In genomic region chr15:44286814-44287555, GRCh38 we compare ENCODE assay signal across 8 cellular contexts. TPM values are rescaled to one million over a fixed set of nuclear protein-coding genes. Genes with fewer than 3 reads are reported as not detected.
A peak's percentile ranks its signal among the peaks of the same experiment; 100 is the strongest.
DNase-seq lines count a peak whose midpoint lies in the region; ATAC-seq, FAIRE-seq and TF ChIP-seq lines count a peak whose summit lies in the region.

No MANE protein-coding gene starts in this region.

- no peaks in the 10 kb centered on the region for H4K20me1 ChIP-seq in HCT116 (ENCODE audit: insufficient read depth)
- H4K20me1 ChIP-seq in GM12878 (ENCODE audit: control insufficient read depth, insufficient read depth) = no peaks in the 10 kb centered on the region

- peak overlapping the region; percentile 96 for H3K27ac ChIP-seq in ACC112 (ENCODE audit: low read depth, low read length)
- H3K27ac ChIP-seq in HCT116 (ENCODE audit: low read depth, low read length) = peak overlapping the region; percentile 73; the same call in 1 of the 2 replicates
- H3K27ac ChIP-seq in GM12878 (ENCODE audit: control insufficient read depth, insufficient read depth) = peak overlapping the region; percentile 97; the same call in 1 of the 2 replicates
- peak overlapping the region; percentile 97 for H3K27ac ChIP-seq in mesodermal cell (ENCODE audit: low read depth, low read length, severe bottlenecking)

- H3K4me3 ChIP-seq in ACC112 (ENCODE audit: low read depth, low read length) = peak overlapping the region; percentile 88
- peak overlapping the region; percentile 59 to 87 for H3K4me3 ChIP-seq in HCT116 (replicated peaks in 1 of 2; ENCODE audit: low read depth in 1 of 2, low read length in 2 of 2)
- peak overlapping the region; percentile 96 for H3K4me3 ChIP-seq in GM12878
- peak overlapping the region; percentile 77 for H3K4me3 ChIP-seq in mesodermal cell (ENCODE audit: extremely low read depth, insufficient read depth, low read length, poor library complexity, severe bottlenecking)

- H3K27me3 ChIP-seq in ACC112 (ENCODE audit: insufficient read depth, low read length) = no peaks in the 10 kb centered on the region
- H3K27me3 ChIP-seq in HCT116 (ENCODE audit: insufficient read depth, low read length) = no peaks in the 10 kb centered on the region
- H3K27me3 ChIP-seq in GM12878 (replicated peaks in 1 of 2; ENCODE audit: control insufficient read depth in 2 of 2, insufficient read depth in 2 of 2, low read length in 1 of 2) = no peaks in the 10 kb centered on the region

- peak overlapping the region; percentile 86 for H3K4me2 ChIP-seq in HCT116 (ENCODE audit: low read length)
- peak overlapping the region; percentile 86 for H3K4me2 ChIP-seq in GM12878 (ENCODE audit: control insufficient read depth, insufficient read depth)

- TF ChIP-seq RAD21 in HCT116 (IDR thresholded peaks at IDR 0.05; ENCODE audit: low read depth) = no peak
- no peak for TF ChIP-seq RAD21 in GM12878 (IDR thresholded peaks at IDR 0.05; ENCODE audit: insufficient read depth, low read depth, low read length)

- SMC1A ChIA-PET in GM12878 (lab: Charles Lee; ENCODE audit: uncharacterized antibody, unreplicated experiment) = interaction anchor here (0.6 to 6.1 kb wide), 10 partner anchors 10 to 141 kb away, joined by 3 to 69 read pairs (median 8); no protein-coding TSS in a partner anchor

- peaks cover 17% of the 10 kb centered on the region for H3K4me1 ChIP-seq in ACC112 (ENCODE audit: control insufficient read depth, insufficient read depth, low read length, unreplicated experiment)
- peaks cover 5 to 20% of the 10 kb centered on the region in 2 experiments; a peak in 3 of 4 replicates for H3K4me1 ChIP-seq in HCT116 (ENCODE audit: control insufficient read depth in 1 of 2, insufficient read depth in 2 of 2, low read length in 2 of 2)
- peaks cover 3% of the 10 kb centered on the region; the same call in 1 of the 2 replicates for H3K4me1 ChIP-seq in GM12878 (ENCODE audit: control insufficient read depth, insufficient read depth, low read length)
- H3K4me1 ChIP-seq in mesodermal cell (ENCODE audit: control insufficient read depth, insufficient read depth, low read length, poor library complexity, severe bottlenecking) = peaks cover 2% of the 10 kb centered on the region

- RAD21 ChIA-PET in HCT116 (lab: Charles Lee; ENCODE audit: low non-redundant PET in 1 of 2, low total read pairs in 2 of 2, uncharacterized antibody in 2 of 2, unreplicated experiment in 2 of 2) = no interaction called here
- RAD21 ChIA-PET in GM12878 (lab: Charles Lee; ENCODE audit: unreplicated experiment) = interaction anchor here (0.9 to 5.0 kb wide), 9 partner anchors 9 to 140 kb away, joined by 3 to 60 read pairs (median 4); partner anchors contain the start of gene CTDSPL2

- TF ChIP-seq POLR2A in HCT116 (IDR thresholded peaks at IDR 0.05; ENCODE audit: borderline replicate concordance, extremely low read depth, insufficient read depth, insufficient read length) (no peak), GM12878 (IDR thresholded peaks at IDR 0.05; ENCODE audit: low read depth, low read length) (no peak)

- in situ Hi-C loops in GM12878 (cut with MboI) = no loop called here

- peak in 1 of 3 experiments; percentile 37; a peak in 2 of 6 replicates for TF ChIP-seq CTCF in HCT116 (IDR thresholded peaks at IDR 0.05 in 2 of 3, conservative IDR thresholded peaks at IDR 0.05 in 1 of 3; ENCODE audit: borderline replicate concordance in 1 of 3, insufficient read depth in 1 of 3, low read depth in 2 of 3, low read length in 2 of 3)
- no peak for TF ChIP-seq CTCF in GM12878 (IDR thresholded peaks at IDR 0.05 in 2 of 3, conservative IDR thresholded peaks at IDR 0.05 in 1 of 3; ENCODE audit: control insufficient read depth in 2 of 3, extremely low read depth in 1 of 3, insufficient read depth in 1 of 3, low read depth in 3 of 3, low read length in 3 of 3)

- POLR2A ChIA-PET in HCT116 (lab: Charles Lee) (interaction anchor here (1.0 kb wide), 1 partner anchor 9 kb away, joined by 3 read pairs; no protein-coding TSS in a partner anchor), GM12878 (lab: Charles Lee) (interaction anchor here (0.9 to 5.6 kb wide), 6 partner anchors 12 to 140 kb away, joined by 4 to 52 read pairs (median 6); no protein-coding TSS in a partner anchor)

- 78% methylated on average over 15 of the region's 15 CpGs for WGBS in GM12878 (ENCODE audit: insufficient coverage, insufficient replicate concordance, low lambda C conversion rate, missing lambda C conversion rate)
- 94 to 99% methylated on average over 11 to 13 of the region's 15 CpGs for WGBS in mesodermal cell (ENCODE audit: insufficient coverage in 2 of 2), 2 experiments

- H2AFZ ChIP-seq in ACC112 (ENCODE audit: low read length, unreplicated experiment) (peak overlapping the region; percentile 80), HCT116 (ENCODE audit: low read depth, low read length, poor library complexity, severe bottlenecking) (no peak overlapping the region), GM12878 (ENCODE audit: control insufficient read depth, low read depth, low read length) (no peak overlapping the region; the same call in 1 of the 2 replicates)

- intact Hi-C loops in HCT116 (cut with micrococcal nuclease) (no loop called here), GM12878 (cut with micrococcal nuclease; ENCODE audit: unreplicated experiment) (loop anchor here (5.0 kb wide), 1 partner anchor 140 kb away; the partner anchor contains the start of gene CTDSPL2)

- CTCF ChIA-PET in HCT116 (lab: Charles Lee) (interaction anchor here (1.2 to 1.5 kb wide), 5 partner anchors 9 to 214 kb away, joined by 3 to 6 read pairs (median 4); no protein-coding TSS in a partner anchor), GM12878 (lab: Yijun Ruan, JAX) (interaction anchor here (0.8 to 5.7 kb wide), 7 partner anchors 9 to 220 kb away, joined by 3 to 68 read pairs (median 6); no protein-coding TSS in a partner anchor)

- no peaks in the 10 kb centered on the region for H3K9me2 ChIP-seq in HCT116 (ENCODE audit: insufficient read depth)

- H3K9ac ChIP-seq in HCT116 (ENCODE audit: low read length) (peak overlapping the region; percentile 71), GM12878 (ENCODE audit: control insufficient read depth, insufficient read depth, low read length) (peak overlapping the region; percentile 95; the same call in 1 of the 2 replicates)

- TF ChIP-seq EP300 in GM12878 (IDR thresholded peaks at IDR 0.05; ENCODE audit: borderline replicate concordance in 1 of 2, control insufficient read depth in 1 of 2, low read depth in 2 of 2, low read length in 2 of 2) = no peak

- no peaks in the 10 kb centered on the region for H3K36me3 ChIP-seq in ACC112 (ENCODE audit: insufficient read depth, low read length)
- no peaks in the 10 kb centered on the region; a peak in 1 of 4 replicates for H3K36me3 ChIP-seq in HCT116 (ENCODE audit: control insufficient read depth in 1 of 2, insufficient read depth in 2 of 2, low read length in 2 of 2)
- H3K36me3 ChIP-seq in GM12878 (ENCODE audit: control insufficient read depth in 2 of 2, insufficient read depth in 2 of 2, low read length in 1 of 2) = no peaks in the 10 kb centered on the region
- H3K36me3 ChIP-seq in mesodermal cell (ENCODE audit: control insufficient read depth, insufficient read depth, low read length) = no peaks in the 10 kb centered on the region

- FAIRE-seq in GM12878 (lab: Jason Lieb, UNC) = no peak

- BruUV-seq in HCT116 (replicated peaks; lab: Mats Ljungman, UMichigan) = no TSS peak
- no TSS peak for BruUV-seq in GM12878 (replicated peaks; lab: Mats Ljungman, UMichigan)

- H3K9me3 ChIP-seq in HCT116 (ENCODE audit: control insufficient read depth in 1 of 2, insufficient read depth in 1 of 2, low read depth in 1 of 2, low read length in 2 of 2) (no peaks in the 10 kb centered on the region), GM12878 (replicated peaks; ENCODE audit: control insufficient read depth, insufficient read depth, low read length) (no peaks in the 10 kb centered on the region), mesodermal cell (ENCODE audit: control insufficient read depth, low read length) (no peaks in the 10 kb centered on the region)

- H3K79me2 ChIP-seq in ACC112 (ENCODE audit: control insufficient read depth, insufficient read depth, low read length, unreplicated experiment) (peaks cover 30% of the 10 kb centered on the region), HCT116 (ENCODE audit: insufficient read depth, low read length) (peaks cover 30% of the 10 kb centered on the region), GM12878 (ENCODE audit: control insufficient read depth, insufficient read depth, low read length) (peaks cover 41% of the 10 kb centered on the region)

- DNase-seq in HCT116 (ENCODE audit: low read depth, low spot score) (no peak), GM12878 (ENCODE audit: low read depth, low spot score) (no peak), SHP77 treated with DMSO at 0.1 percent for 48 hours (lab: John Stamatoyannopoulos, UW) (no peak), SK-N-DZ (ENCODE audit: low spot score) (no peak)
- no peak for DNase-seq in stimulated activated CD8-positive, alpha-beta memory T cell treated with anti-CD3 and anti-CD28 coated beads, Interleukin-4, amount 100 ng/mL, for 48 hours

- ATAC-seq in HCT116 (no peak), GM12878 (no peak), GM18502 (IDR thresholded peaks at IDR 0.05; ENCODE audit: poor library complexity, unreplicated experiment) (no peak)

TF ChIP-seq in HCT116, 20 proteins besides CTCF, POLR2A, EP300 and RAD21 (continues in another document):
- TF ChIP-seq EZH2 (IDR thresholded peaks at IDR 0.05) = no peak

RNA-seq across cellular contexts. Expression of gene GOLM2, which starts 1.5 kb away (rescaled TPM):
- total RNA-seq in HCT116 (2021; ENCODE audit: unreplicated experiment) (77.8 TPM), GM12878 (2014; rRNA removed) (47.4 and 49.6 TPM in 2 replicates), GM12878 (2014; rRNA removed; fragmentation: Illumina TruSeq; extraction: Trizol) (58.9 and 59.2 TPM in 2 replicates), GM12878 (2021) (45.2 and 48.4 TPM in 2 replicates)
- 22.7 and 27.6 TPM in 2 replicates for polyA plus RNA-seq in HCT116 (2012)
- total RNA-seq in GM12878 (2013; cell fraction: nucleolus; rRNA removed) = 58.5 and 73.6 TPM in 2 replicates
- 12.2 TPM for polyA plus RNA-seq in GM12878 (2011; ENCODE audit: low read depth)
- polyA plus RNA-seq in GM12878 (2011; rRNA removed) (23.5 and 35.6 TPM in 2 replicates), GM12878 (2014; fragmentation: Illumina TruSeq; extraction: Trizol) (39.0 and 49.7 TPM in 2 replicates), GM12878 (2014; fragmentation: Nextera tagmentation; extraction: Ambion mirVana) (10 to 100 TPM; 10.9 to 15.1 TPM), GM12878 (2014; rRNA removed) (25.5 and 28.0 TPM in 2 replicates), GM12878 (2016; fragmentation: Nextera tagmentation; extraction: Ambion mirVana) (10 to 100 TPM; 46.1 to 47.1 TPM)
- 11.0 and 12.7 TPM in 2 replicates for polyA plus RNA-seq in GM12878 (2011; cell fraction: cytosol; rRNA removed)
- 7.1 and 10.0 TPM in 2 replicates for polyA plus RNA-seq in GM12878 (2011; cell fraction: nucleus; rRNA removed)
- polyA plus RNA-seq in GM12878 (2012) = 19.5 and 20.7 TPM in 2 replicates
- polyA minus RNA-seq in GM12878 (2011; rRNA and poly(A)+ RNA removed) = 18.8 and 22.5 TPM in 2 replicates
- 13.9 and 15.1 TPM in 2 replicates for polyA minus RNA-seq in GM12878 (2011; cell fraction: cytosol; rRNA and poly(A)+ RNA removed)
- polyA minus RNA-seq in GM12878 (2011; cell fraction: nucleus; rRNA and poly(A)+ RNA removed) = 10.9 and 22.2 TPM in 2 replicates
- polyA plus RNA-seq in mesodermal cell (2013, experiment 1 of 2) = 38.4 TPM
- 43.6 TPM for polyA plus RNA-seq in mesodermal cell (2013, experiment 2 of 2)
- 56.8 and 59.2 TPM in 2 replicates for polyA plus RNA-seq in SK-N-DZ (2014; cell fraction: cytosol; rRNA removed)
- 20.3 and 22.2 TPM in 2 replicates for polyA plus RNA-seq in SK-N-DZ (2014; cell fraction: nucleus; rRNA removed)
